Comparison of ENCODE assay signal across 21 cellular contexts in the genomic region with DNA sequence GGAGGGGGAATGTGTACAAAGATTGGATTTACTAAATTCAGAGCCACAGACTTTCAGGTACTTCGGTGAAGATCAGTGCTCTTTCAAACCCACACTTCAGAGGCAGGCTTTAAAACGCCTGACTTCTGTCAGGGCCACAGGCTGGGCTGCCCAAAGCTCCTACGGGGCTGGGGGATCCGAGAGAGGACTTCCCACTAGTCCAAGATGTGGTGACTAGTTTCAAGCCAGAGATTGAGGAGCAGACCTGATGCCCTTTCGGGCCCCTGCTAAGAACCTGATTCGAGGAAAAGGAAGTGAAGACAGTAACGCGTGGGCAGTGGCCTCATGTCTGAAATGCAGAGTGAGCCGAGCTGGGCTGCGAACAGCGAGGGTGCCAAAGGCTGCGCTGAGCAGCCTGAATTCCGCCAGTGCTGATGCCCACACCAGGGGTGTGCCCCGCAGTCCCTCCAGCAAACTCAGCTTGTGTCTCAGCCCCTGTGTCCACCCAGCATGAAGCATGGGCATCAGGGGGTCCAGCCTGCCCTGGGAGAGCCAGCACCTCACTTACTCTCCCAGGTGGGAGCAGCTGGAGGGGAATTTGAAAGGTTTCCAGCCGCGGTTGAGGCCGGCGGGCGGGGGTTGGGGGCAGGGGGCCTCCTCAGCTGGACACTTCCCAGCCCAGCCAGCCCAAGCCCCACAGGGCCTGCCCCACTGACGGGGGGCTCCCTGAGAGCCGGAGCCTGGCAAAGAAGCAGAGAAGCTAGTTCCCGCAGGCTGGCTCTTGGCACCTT. TPM values are rescaled to one million over a fixed set of nuclear protein-coding genes. Genes with fewer than 3 reads are reported as not detected.
A peak's percentile ranks its signal among the peaks of the same experiment; 100 is the strongest.
DNase-seq lines count a peak whose midpoint lies in the region; ATAC-seq and TF ChIP-seq lines count a peak whose summit lies in the region.
"Had no signal": no experiment of that assay in that cellular context is flagged by ENCODE, and none has a peak within 500 bp of the region (broad histone marks: within the 10 kb centered on the region; RNA-seq: fewer than 3 reads in every experiment).

No MANE protein-coding gene starts in this region.

- H4K20me1 ChIP-seq in IMR-90 (ENCODE audit: insufficient read depth, low read length), result no peaks in the 10 kb centered on the region

- H3K4me2 ChIP-seq in IMR-90 (ENCODE audit: low read depth, low read length) (no peak overlapping the region), mesenchymal stem cell (ENCODE audit: low read length, poor library complexity, severe bottlenecking) (no peak overlapping the region)

- H3K14ac ChIP-seq in IMR-90 (replicated peaks; ENCODE audit: low read depth, low read length) (0 out of 2 replicates have a peak overlapping the region, but pooled peaks have one; percentile 34), mesenchymal stem cell (ENCODE audit: low read length in 2 of 2) (no peak overlapping the region)

- H2BK5ac ChIP-seq in IMR-90 (ENCODE audit: low read depth, low read length, poor library complexity, severe bottlenecking) (no peak overlapping the region), mesenchymal stem cell (ENCODE audit: low read depth, low read length, poor library complexity, severe bottlenecking) (no peak overlapping the region)

- no peak for TF ChIP-seq RAD21 in IMR-90 (IDR thresholded peaks at IDR 0.05; ENCODE audit: low read length)

- H3K27me3 ChIP-seq in IMR-90 (ENCODE audit: control insufficient read depth, insufficient read depth, low read length) (no peaks in the 10 kb centered on the region), upper lobe of right lung (no peaks in the 10 kb centered on the region), mesenchymal stem cell (ENCODE audit: control insufficient read depth in 1 of 2, insufficient read depth in 1 of 2, low read length in 2 of 2) (no peaks in the 10 kb centered on the region)
- H3K27me3 ChIP-seq: testis had no signal

- H3K36me3 ChIP-seq in IMR-90 (ENCODE audit: control insufficient read depth, insufficient read depth, low read length) (peaks cover 29% of the 10 kb centered on the region), upper lobe of right lung (peaks cover 9% of the 10 kb centered on the region), mesenchymal stem cell (ENCODE audit: control insufficient read depth in 1 of 2, insufficient read depth in 2 of 2, low read depth in 1 of 2, low read length in 2 of 2) (peaks cover 59 to 76% of the 10 kb centered on the region in 2 experiments)

- no TSS peak for BruUV-seq in IMR-90 (replicated peaks; lab: Mats Ljungman, UMichigan)

- ATAC-seq in IMR-90 (ENCODE audit: low read depth) (no peak; the same call in 1 of the 2 replicates), WTC11 (no peak), upper lobe of right lung (peak; percentile 2), GM21737 (IDR thresholded peaks at IDR 0.05; ENCODE audit: unreplicated experiment) (no peak)
- ATAC-seq: GM12878, HCT116, left colon had no signal

- H3K27ac ChIP-seq in IMR-90 (ENCODE audit: insufficient read depth, low read length) (no peak overlapping the region), upper lobe of right lung (no peak overlapping the region), mesenchymal stem cell (ENCODE audit: low read length, poor library complexity, severe bottlenecking) (no peak overlapping the region)
- H3K27ac ChIP-seq: testis had no signal

- no peak overlapping the region for H2BK12ac ChIP-seq in mesenchymal stem cell (ENCODE audit: low read length in 2 of 2)

- 80% methylated on average over 3 of the region's 22 CpGs; no CpG with 5 or more reads in 1 of the 2 experiments for WGBS in IMR-90 (ENCODE audit: extremely low coverage in 2 of 2, insufficient read length in 1 of 2), 2 experiments
- WGBS in mesenchymal stem cell, result 85% methylated on average over 21 of the region's 22 CpGs

- H3K9me1 ChIP-seq in IMR-90 (ENCODE audit: insufficient read depth, low read length), result peaks cover 3% of the 10 kb centered on the region; the same call in 1 of the 2 replicates

- H3K23ac ChIP-seq in IMR-90 (ENCODE audit: low read depth, low read length) (0 out of 2 replicates have a peak overlapping the region, but pooled peaks have one; percentile 48), mesenchymal stem cell (ENCODE audit: low read length in 2 of 2) (no peak overlapping the region)

- H3K27me3 Mint-ChIP-seq in WTC11 (ENCODE audit: low read depth) (no peaks in the 10 kb centered on the region), nephron (ENCODE audit: low read depth) (no peaks in the 10 kb centered on the region)
- H3K27me3 Mint-ChIP-seq: activated naive CD8-positive, alpha-beta T cell treated with anti-CD3 and anti-CD28 coated beads for 36 hours had no signal

- intact Hi-C loops in IMR-90 (cut with micrococcal nuclease), result no loop called here
- intact Hi-C loops in upper lobe of right lung (cut with DNase I), result no loop called here

- dilution Hi-C loops in IMR-90 (cut with HindIII; ENCODE audit: low sequenced_read_pairs, unreplicated experiment), result no loop called here

- H3K9me3 Mint-ChIP-seq in WTC11, result no peaks in the 10 kb centered on the region
- H3K9me3 Mint-ChIP-seq in nephron, result no peaks in the 10 kb centered on the region

- no peak overlapping the region for H3K18ac ChIP-seq in IMR-90 (ENCODE audit: low read depth, low read length)
- no peak overlapping the region for H3K18ac ChIP-seq in mesenchymal stem cell (ENCODE audit: low read depth in 1 of 2, low read length in 2 of 2)

- DNase-seq in IMR-90 (no peak), WTC11 (ENCODE audit: low spot score) (no peak), upper lobe of right lung (no peak), mesenchymal stem cell (no peak)
- DNase-seq in activated naive CD4-positive, alpha-beta T cell (lab: John Stamatoyannopoulos, UW), result no peak
- DNase-seq: activated CD4-positive, alpha-beta T cell treated with anti-CD3 and anti-CD28 coated beads for 48 hours; activated naive CD8-positive, alpha-beta T cell treated with anti-CD3 and anti-CD28 coated beads for 36 hours; DMS53; head of caudate nucleus; KG1; left colon; midbrain; NCI-H1092; NCI-H510A treated with DMSO at 0.1 percent for 48 hours; testis had no signal

- H3K4me1 Mint-ChIP-seq in WTC11, result peaks cover 3% of the 10 kb centered on the region; the same call in 1 of the 2 replicates
- peaks cover 22% of the 10 kb centered on the region for H3K4me1 Mint-ChIP-seq in nephron

- TF ChIP-seq CTCF in IMR-90 (conservative IDR thresholded peaks at IDR 0.05; ENCODE audit: low read depth, low read length) (no peak), WTC11 (IDR thresholded peaks at IDR 0.05) (no peak), nephron (IDR thresholded peaks at IDR 0.05; ENCODE audit: unreplicated experiment in 3 of 3) (no peak), upper lobe of right lung (IDR thresholded peaks at IDR 0.05) (no peak)

- TF ChIP-seq POLR2A in IMR-90 (IDR thresholded peaks at IDR 0.05; ENCODE audit: low read depth, low read length), result no peak

- H3K36me3 Mint-ChIP-seq in WTC11 (no peaks in the 10 kb centered on the region; the same call in 1 of the 2 replicates), nephron (ENCODE audit: low read depth) (peaks cover 28% of the 10 kb centered on the region)

- peaks cover 4% of the 10 kb centered on the region for H3K9me3 ChIP-seq in IMR-90 (ENCODE audit: control insufficient read depth, insufficient read depth, low read length)
- no peaks in the 10 kb centered on the region for H3K9me3 ChIP-seq in upper lobe of right lung
- peaks cover 16% of the 10 kb centered on the region for H3K9me3 ChIP-seq in mesenchymal stem cell (ENCODE audit: control insufficient read depth, low read length)
- H3K9me3 ChIP-seq: testis had no signal

- no peak overlapping the region for H2AK9ac ChIP-seq in IMR-90 (replicated peaks; ENCODE audit: low read depth, low read length, poor library complexity)

- H4K8ac ChIP-seq in IMR-90 (ENCODE audit: low read depth in 2 of 2, low read length in 2 of 2) (peak overlapping the region in 1 of 2 experiments; percentile 22; a peak in 3 of 4 replicates), mesenchymal stem cell (ENCODE audit: low read length) (no peak overlapping the region)

- CTCF ChIA-PET in IMR-90 (lab: Yijun Ruan, JAX) (no interaction called here), WTC11 (lab: Charles Lee) (interaction anchor here (0.5 to 1.4 kb wide), 2 partner anchors 184 to 193 kb away, joined by 3 to 4 read pairs; no protein-coding TSS in a partner anchor)

- H3K4ac ChIP-seq in IMR-90 (ENCODE audit: low read depth, low read length) (peak overlapping the region; percentile 48; the same call in 1 of the 2 replicates), mesenchymal stem cell (ENCODE audit: low read depth in 1 of 2, low read length in 2 of 2) (no peak overlapping the region)

- H3K56ac ChIP-seq in IMR-90 (ENCODE audit: extremely low read depth, insufficient read depth, low read length), result no peak overlapping the region; the same call in 1 of the 2 replicates

- no peak overlapping the region for H2BK20ac ChIP-seq in IMR-90 (ENCODE audit: low read depth, low read length)

- peak overlapping the region; percentile 15; the same call in 1 of the 2 replicates for H4K5ac ChIP-seq in IMR-90 (ENCODE audit: low read depth, low read length)

- H3K27ac Mint-ChIP-seq in WTC11 (peak overlapping the region; percentile 77; the same call in 1 of the 2 replicates), nephron (peak overlapping the region; percentile 62 to 89 (median 81))
- H3K27ac Mint-ChIP-seq: activated T-helper 1 cell treated with anti-CD3 and anti-CD28 coated beads, Interleukin-12 subunit alpha, Interleukin-12 subunit beta, Interleukin-2, Interleukin-4 antibody, amounts not matched to agents 30 ng/mL and 10 ng/mL and 1 ng/mL, durations not matched to agents 14 hours and 24 hours and 36 hours had no signal

- H3K79me1 ChIP-seq in IMR-90 (ENCODE audit: low read depth in 1 of 2, low read length in 2 of 2) (peaks cover 0 to 7% of the 10 kb centered on the region in 2 experiments; a peak in 1 of 4 replicates), mesenchymal stem cell (replicated peaks; ENCODE audit: low read length, poor library complexity, severe bottlenecking) (peaks cover 3% of the 10 kb centered on the region)

- H2BK15ac ChIP-seq in IMR-90 (ENCODE audit: low read depth, low read length), result 0 out of 3 replicates have a peak overlapping the region, but pooled peaks have one; percentile 55
- no peak overlapping the region for H2BK15ac ChIP-seq in mesenchymal stem cell (ENCODE audit: low read depth, poor library complexity, severe bottlenecking)

- H3K9ac ChIP-seq in IMR-90 (ENCODE audit: low read depth, low read length), result no peak overlapping the region
- no peak overlapping the region for H3K9ac ChIP-seq in mesenchymal stem cell (ENCODE audit: low read length)

- 0 out of 2 replicates have a peak overlapping the region, but pooled peaks have one; percentile 12 for H2BK120ac ChIP-seq in IMR-90 (ENCODE audit: low read depth, low read length)
- no peak overlapping the region for H2BK120ac ChIP-seq in mesenchymal stem cell (ENCODE audit: low read depth, low read length)

- peaks cover 8% of the 10 kb centered on the region for H3K4me1 ChIP-seq in IMR-90 (ENCODE audit: control insufficient read depth, insufficient read depth, low read length)
- H3K4me1 ChIP-seq in upper lobe of right lung, result no peaks in the 10 kb centered on the region
- H3K4me1 ChIP-seq in mesenchymal stem cell (ENCODE audit: control insufficient read depth, insufficient read depth, low read depth, low read length), result peaks cover 10% of the 10 kb centered on the region

- H3K4me3 ChIP-seq in IMR-90 (ENCODE audit: insufficient read depth, low read depth, low read length) (no peak overlapping the region), upper lobe of right lung (no peak overlapping the region), mesenchymal stem cell (ENCODE audit: insufficient read depth in 1 of 2, low read depth in 1 of 2, low read length in 2 of 2) (no peak overlapping the region)
- H3K4me3 ChIP-seq: GM12878, testis had no signal

- H3K4me3 Mint-ChIP-seq in WTC11, result no peak overlapping the region
- H3K4me3 Mint-ChIP-seq in nephron, result peak overlapping the region in 2 of 3 experiments; percentile 32 to 43
- H3K4me3 Mint-ChIP-seq: activated naive CD8-positive, alpha-beta T cell treated with anti-CD3 and anti-CD28 coated beads for 36 hours; activated T-helper 1 cell treated with anti-CD3 and anti-CD28 coated beads, Interleukin-12 subunit alpha, Interleukin-12 subunit beta, Interleukin-2, Interleukin-4 antibody, amounts not matched to agents 30 ng/mL and 10 ng/mL and 1 ng/mL, durations not matched to agents 14 hours and 24 hours and 36 hours; CD8-positive, alpha-beta memory T cell had no signal

- in situ Hi-C loops in IMR-90 (cut with MboI; ENCODE audit: low sequenced_read_pairs), result no loop called here

- peak overlapping the region; percentile 67 for H2AFZ ChIP-seq in IMR-90 (replicated peaks; ENCODE audit: low read length, poor library complexity)
- no peak overlapping the region for H2AFZ ChIP-seq in mesenchymal stem cell (ENCODE audit: low read depth, low read length)

- POLR2A ChIA-PET in IMR-90 (lab: Charles Lee; ENCODE audit: unreplicated experiment) (no interaction called here), WTC11 (lab: Charles Lee) (interaction anchor here (0.8 kb wide), 1 partner anchor 26 kb away, joined by 3 read pairs; no protein-coding TSS in a partner anchor)

- H4K91ac ChIP-seq in IMR-90 (ENCODE audit: insufficient read depth, low read depth, low read length) (peak overlapping the region; percentile 29), mesenchymal stem cell (ENCODE audit: low read length) (no peak overlapping the region)

- H2AK5ac ChIP-seq in IMR-90 (ENCODE audit: low read depth, low read length) (peak overlapping the region; percentile 31; the same call in 1 of the 2 replicates), mesenchymal stem cell (ENCODE audit: low read length, severe bottlenecking) (no peak overlapping the region)

RNA-seq across cellular contexts. Expression of a gene that starts 36.3 kb away (rescaled TPM):
- 1.7 and 1.8 TPM in 2 replicates for total RNA-seq in IMR-90 (2012; rRNA removed)
- polyA plus RNA-seq in IMR-90 (2012; rRNA removed), result 3.0 and 3.5 TPM in 2 replicates
- 2.5 and 4.1 TPM in 2 replicates for polyA plus RNA-seq in IMR-90 (2012; cell fraction: cytosol; rRNA removed)
- 4.3 and 9.2 TPM in 2 replicates for polyA plus RNA-seq in IMR-90 (2012; cell fraction: nucleus; rRNA removed; ENCODE audit: low replicate concordance)
- total RNA-seq in WTC11 (2021), result 1.8 to 3.3 TPM (median 2.1 TPM) in 3 replicates
- total RNA-seq in upper lobe of right lung, result 5.5 TPM
- polyA plus RNA-seq in mesenchymal stem cell (2013, experiment 1 of 2), result 1.6 TPM
- polyA plus RNA-seq in mesenchymal stem cell (2013, experiment 2 of 2), result 1.8 TPM
